30 cellular contexts compared by ENCODE assay signal in genomic region chr10:60920479-60920878, GRCh38. TPM values are rescaled to one million over a fixed set of nuclear protein-coding genes. Genes with fewer than 3 reads are reported as not detected.
"Had no signal": no experiment of that assay in that cellular context is flagged by ENCODE, and none has a peak within 500 bp of the region (broad histone marks: within the 10 kb centered on the region; RNA-seq: fewer than 3 reads in every experiment).

No MANE protein-coding gene starts in this region.

- H3K36me3 Mint-ChIP-seq: naive thymus-derived CD8-positive, alpha-beta T cell; natural killer cell treated with Interleukin-12 subunit alpha and Interleukin-12 subunit beta and Interleukin-15 and Interleukin-18, amount 100 ng/mL, for 72 hours had no signal

- H3K27me3 Mint-ChIP-seq: stimulated activated naive CD8-positive, alpha-beta T cell treated with anti-CD3 and anti-CD28 coated beads, Interleukin-15, amount 100 ng/mL, for 72 hours; type B pancreatic cell had no signal

- H3K27ac ChIP-seq: neutrophil, pancreas, prostate gland, right lobe of liver, skin epidermis, spleen, suprapubic skin, testis, tibial artery, transverse colon, upper lobe of right lung had no signal

- ATAC-seq: naive thymus-derived CD8-positive, alpha-beta T cell; natural killer cell treated with Interleukin-12 subunit alpha and Interleukin-12 subunit beta and Interleukin-15 and Interleukin-18, amount 100 ng/mL, for 72 hours; right cardiac atrium; right lobe of liver; stimulated activated memory B cell treated with anti-CD40 and anti-IgM and Interleukin-4, amounts not matched to agents 10 μg/mL and 1 μg/mL and 100 μg/mL, for 72 hours; stimulated activated naive CD8-positive, alpha-beta T cell treated with anti-CD3 and anti-CD28 coated beads, Interleukin-15, amount 100 ng/mL, for 72 hours; stimulated activated naive CD8-positive, alpha-beta T cell treated with anti-CD3 and anti-CD28 coated beads, Interleukin-15, Interleukin-2, amounts not matched to agents 100 U/mL and 50 U/mL, for 24 hours; upper lobe of right lung had no signal

- H3K4me1 ChIP-seq: prostate gland, right lobe of liver, spleen, suprapubic skin, testis, upper lobe of right lung had no signal

- H3K9me3 ChIP-seq: neutrophil, pancreas, prostate gland, right lobe of liver, suprapubic skin, testis, tibial artery, transverse colon, upper lobe of right lung, uterus had no signal

- H3K27ac Mint-ChIP-seq: naive thymus-derived CD8-positive, alpha-beta T cell; natural killer cell treated with Interleukin-12 subunit alpha and Interleukin-12 subunit beta and Interleukin-15 and Interleukin-18, amount 100 ng/mL, for 72 hours; nephron progenitor cell; stimulated activated memory B cell treated with anti-CD40 and anti-IgM and Interleukin-4, amounts not matched to agents 10 μg/mL and 1 μg/mL and 100 μg/mL, for 72 hours; stimulated activated naive CD8-positive, alpha-beta T cell treated with anti-CD3 and anti-CD28 coated beads, Interleukin-15, amount 100 ng/mL, for 72 hours; type B pancreatic cell had no signal

- H3K4me2 ChIP-seq: smooth muscle cell had no signal

- H3K4me1 Mint-ChIP-seq: stimulated activated memory B cell treated with anti-CD40 and anti-IgM and Interleukin-4, amounts not matched to agents 10 μg/mL and 1 μg/mL and 100 μg/mL, for 72 hours; stimulated activated naive CD8-positive, alpha-beta T cell treated with anti-CD3 and anti-CD28 coated beads, Interleukin-15, amount 100 ng/mL, for 72 hours had no signal

- H3K9me3 Mint-ChIP-seq: natural killer cell treated with Interleukin-12 subunit alpha and Interleukin-12 subunit beta and Interleukin-15 and Interleukin-18, amount 100 ng/mL, for 72 hours had no signal

- H3K4me3 Mint-ChIP-seq: naive thymus-derived CD8-positive, alpha-beta T cell; natural killer cell treated with Interleukin-12 subunit alpha and Interleukin-12 subunit beta and Interleukin-15 and Interleukin-18, amount 100 ng/mL, for 72 hours; nephron progenitor cell; neural crest cell; stimulated activated memory B cell treated with anti-CD40 and anti-IgM and Interleukin-4, amounts not matched to agents 10 μg/mL and 1 μg/mL and 100 μg/mL, for 72 hours; stimulated activated naive CD8-positive, alpha-beta T cell treated with anti-CD3 and anti-CD28 coated beads, Interleukin-15, amount 100 ng/mL, for 72 hours; type B pancreatic cell had no signal

- H3K36me3 ChIP-seq: neutrophil, pancreas, prostate gland, right lobe of liver, spleen, suprapubic skin, tibial artery, upper lobe of right lung, uterus had no signal

- H3K27me3 ChIP-seq: neutrophil, pancreas, right lobe of liver, spleen, suprapubic skin, testis, tibial artery, transverse colon, upper lobe of right lung, uterus had no signal

- H3K4me3 ChIP-seq: pancreas, prostate gland, right lobe of liver, skin epidermis, smooth muscle cell, spleen, suprapubic skin, testis, tibial artery, transverse colon, upper lobe of right lung, uterus had no signal

- DNase-seq: naive thymus-derived CD8-positive, alpha-beta T cell; nephron progenitor cell; nucleus accumbens; pancreas; right cardiac atrium; right lobe of liver; spleen; stimulated activated CD4-positive, alpha-beta T cell treated with anti-CD3 and anti-CD28 coated beads, Interleukin-12 subunit alpha, Interleukin-12 subunit beta, amount 100 ng/mL, for 4 hours; stimulated activated CD4-positive, alpha-beta T cell treated with anti-CD3 and anti-CD28 coated beads, Interleukin-1b, Interleukin-23, amount 100 ng/mL, for 48 hours; stimulated activated CD4-positive, alpha-beta T cell treated with anti-CD3 and anti-CD28 coated beads, Interleukin-4, amount 100 ng/mL, for 1 hour; stimulated activated CD4-positive, alpha-beta T cell treated with anti-CD3 and anti-CD28 coated beads, Interleukin-4, amount 100 ng/mL, for 4 hours; stimulated activated CD8-positive, alpha-beta memory T cell treated with anti-CD3 and anti-CD28 coated beads, Interleukin-4, amount 100 ng/mL, for 48 hours; stimulated activated naive CD4-positive, alpha-beta T cell; stimulated activated naive CD8-positive, alpha-beta T cell treated with anti-CD3 and anti-CD28 coated beads, Interleukin-15, amount 100 ng/mL, for 72 hours; stimulated activated naive CD8-positive, alpha-beta T cell treated with anti-CD3 and anti-CD28 coated beads, Interleukin-15, Interleukin-2, amounts not matched to agents 100 U/mL and 50 U/mL, for 24 hours; substantia nigra; testis; tibial artery; transverse colon; upper lobe of right lung; uterus had no signal

RNA-seq across cellular contexts. Expression of gene RHOBTB1, which starts 23.5 kb away (rescaled TPM):
- polyA plus RNA-seq: naive thymus-derived CD8-positive, alpha-beta T cell had no signal
